1 cellular context compared by ENCODE assay signal in genomic region chr17:75680431-75680830, GRCh38.
TF ChIP-seq lines count a peak whose summit lies in the region.

No MANE protein-coding gene starts in this region.

TF ChIP-seq in GM12878, 131 proteins besides CTCF, POLR2A, EP300 and RAD21:
- no peak for TF ChIP-seq TBL1XR1 (IDR thresholded peaks at IDR 0.05; ENCODE audit: low read depth, low read length)
- TF ChIP-seq FOS (IDR thresholded peaks at IDR 0.05; ENCODE audit: borderline replicate concordance, extremely low read depth, insufficient read length): no peak
- TF ChIP-seq SUZ12 (IDR thresholded peaks at IDR 0.05; ENCODE audit: unreplicated experiment): no peak
- TF ChIP-seq ZNF24 (IDR thresholded peaks at IDR 0.05): no peak
- no peak for TF ChIP-seq CHD4 (IDR thresholded peaks at IDR 0.05)
- no peak for TF ChIP-seq WRNIP1 (IDR thresholded peaks at IDR 0.05; ENCODE audit: borderline replicate concordance, low read depth, low read length)
- TF ChIP-seq EGR1 (IDR thresholded peaks at IDR 0.05; ENCODE audit: borderline replicate concordance in 1 of 2, low read depth in 2 of 2, low read length in 2 of 2): no peak
- TF ChIP-seq NFXL1 (IDR thresholded peaks at IDR 0.05; ENCODE audit: borderline replicate concordance): no peak
- no peak for TF ChIP-seq FOXK2 (IDR thresholded peaks at IDR 0.05)
- TF ChIP-seq LARP7 (IDR thresholded peaks at IDR 0.05): no peak
- no peak for TF ChIP-seq BCLAF1 (IDR thresholded peaks at IDR 0.05)
- TF ChIP-seq, protein P1, sequence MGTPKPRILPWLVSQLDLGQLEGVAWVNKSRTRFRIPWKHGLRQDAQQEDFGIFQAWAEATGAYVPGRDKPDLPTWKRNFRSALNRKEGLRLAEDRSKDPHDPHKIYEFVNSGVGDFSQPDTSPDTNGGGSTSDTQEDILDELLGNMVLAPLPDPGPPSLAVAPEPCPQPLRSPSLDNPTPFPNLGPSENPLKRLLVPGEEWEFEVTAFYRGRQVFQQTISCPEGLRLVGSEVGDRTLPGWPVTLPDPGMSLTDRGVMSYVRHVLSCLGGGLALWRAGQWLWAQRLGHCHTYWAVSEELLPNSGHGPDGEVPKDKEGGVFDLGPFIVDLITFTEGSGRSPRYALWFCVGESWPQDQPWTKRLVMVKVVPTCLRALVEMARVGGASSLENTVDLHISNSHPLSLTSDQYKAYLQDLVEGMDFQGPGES (IDR thresholded peaks at IDR 0.05): no peak
- no peak for TF ChIP-seq EED (IDR thresholded peaks at IDR 0.05; ENCODE audit: low read depth)
- TF ChIP-seq PAX8 (IDR thresholded peaks at IDR 0.05): no peak
- no peak for TF ChIP-seq STAT3 (IDR thresholded peaks at IDR 0.05; ENCODE audit: low read depth, low read length)
- TF ChIP-seq SUPT20H (IDR thresholded peaks at IDR 0.05; ENCODE audit: borderline replicate concordance, control insufficient read depth, low read depth, low read length): no peak
- no peak for TF ChIP-seq RCOR1 (conservative IDR thresholded peaks at IDR 0.05; ENCODE audit: low read depth, low read length)
- no peak for TF ChIP-seq GATAD2B (conservative IDR thresholded peaks at IDR 0.05; ENCODE audit: low read depth)
